Comparison of ENCODE assay signal across 8 cellular contexts in the genomic region with DNA sequence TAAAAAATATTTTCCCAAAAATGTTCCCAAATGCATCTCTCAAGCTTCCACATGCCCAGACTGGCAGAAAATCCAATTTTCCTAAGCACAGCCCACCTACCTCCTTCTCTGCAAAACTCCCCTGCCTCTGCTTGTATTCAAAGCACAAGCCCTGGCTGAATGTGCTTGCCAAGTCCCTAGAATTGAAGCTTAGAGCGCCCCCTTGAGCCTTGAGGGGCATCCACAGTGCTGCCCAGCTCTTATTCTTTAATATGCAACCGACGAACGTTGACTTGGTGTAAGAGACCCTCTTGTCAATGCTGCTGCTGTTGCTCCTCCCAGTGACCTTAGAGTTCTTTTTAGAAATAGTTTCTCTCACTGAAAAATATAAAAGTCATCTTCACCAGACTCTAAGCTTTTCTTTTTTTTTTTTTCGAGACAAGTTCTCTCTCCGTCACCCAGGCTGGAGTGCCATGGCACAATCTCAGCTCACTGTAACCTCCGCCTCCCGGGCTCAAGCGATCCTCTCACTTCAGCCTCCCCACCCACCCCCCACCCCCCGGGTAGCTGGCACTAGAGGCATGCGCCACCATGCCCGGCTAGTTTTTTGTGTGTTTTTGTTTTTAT.
DNase-seq lines count a peak whose midpoint lies in the region; ATAC-seq and TF ChIP-seq lines count a peak whose summit lies in the region.

No MANE protein-coding gene starts in this region.

- H3K4me3 ChIP-seq in dorsolateral prefrontal cortex (no peak overlapping the region), lower lobe of right lung (no peak overlapping the region)

- intact Hi-C loops in dorsolateral prefrontal cortex (cut with DNase I) (loop anchor here in 1 of 2 donors (1.0 kb wide), 1 partner anchor 130 kb away; no protein-coding TSS in a partner anchor), lower lobe of right lung (cut with DNase I) (no loop called here)

- TF ChIP-seq CTCF in dorsolateral prefrontal cortex (IDR thresholded peaks at IDR 0.05 in 54 of 56, conservative IDR thresholded peaks at IDR 0.05 in 2 of 56; ENCODE audit: low read depth in 1 of 56, partially characterized antibody in 56 of 56) (peak; percentile 65 to 93 (median 82)), lower lobe of right lung (IDR thresholded peaks at IDR 0.05) (peak; percentile 95)

- DNase-seq in COLO829 (ENCODE audit: low spot score) (peak; percentile 48), NCI-H748 (lab: John Stamatoyannopoulos, UW; ENCODE audit: unreplicated experiment) (peak; percentile 90), dorsolateral prefrontal cortex (peak; percentile 41 to 77 (median 64)), lower lobe of right lung (peak; percentile 79)
- peak; percentile 63 to 65 for DNase-seq in activated CD4-positive, alpha-beta T cell treated with anti-CD3 and anti-CD28 coated beads, Interleukin-2, amount 50 U/mL, for 4 hours
- DNase-seq in stimulated activated CD8-positive, alpha-beta memory T cell treated with anti-CD3 and anti-CD28 coated beads, Interleukin-12 subunit alpha, Interleukin-12 subunit beta, amount 100 ng/mL, for 1 hour (ENCODE audit: low read depth): peak; percentile 54

- no peaks in the 10 kb centered on the region for H3K4me1 ChIP-seq in lower lobe of right lung

- H3K27me3 ChIP-seq in dorsolateral prefrontal cortex (no peaks in the 10 kb centered on the region), lower lobe of right lung (ENCODE audit: low read depth) (no peaks in the 10 kb centered on the region)

- ATAC-seq in HG02798 (IDR thresholded peaks at IDR 0.05; ENCODE audit: poor library complexity, unreplicated experiment) (peak; percentile 60), lower lobe of right lung (peak; percentile 88 to 93), GM21737 (IDR thresholded peaks at IDR 0.05; ENCODE audit: unreplicated experiment) (no peak)

- no peak overlapping the region for H3K27ac ChIP-seq in dorsolateral prefrontal cortex
- H3K27ac ChIP-seq in lower lobe of right lung: no peak overlapping the region

- no peaks in the 10 kb centered on the region for H3K9me3 ChIP-seq in lower lobe of right lung

- H3K36me3 ChIP-seq in lower lobe of right lung: no peaks in the 10 kb centered on the region
